Comparison of ENCODE assay signal across 8 cellular contexts in the genomic region with DNA sequence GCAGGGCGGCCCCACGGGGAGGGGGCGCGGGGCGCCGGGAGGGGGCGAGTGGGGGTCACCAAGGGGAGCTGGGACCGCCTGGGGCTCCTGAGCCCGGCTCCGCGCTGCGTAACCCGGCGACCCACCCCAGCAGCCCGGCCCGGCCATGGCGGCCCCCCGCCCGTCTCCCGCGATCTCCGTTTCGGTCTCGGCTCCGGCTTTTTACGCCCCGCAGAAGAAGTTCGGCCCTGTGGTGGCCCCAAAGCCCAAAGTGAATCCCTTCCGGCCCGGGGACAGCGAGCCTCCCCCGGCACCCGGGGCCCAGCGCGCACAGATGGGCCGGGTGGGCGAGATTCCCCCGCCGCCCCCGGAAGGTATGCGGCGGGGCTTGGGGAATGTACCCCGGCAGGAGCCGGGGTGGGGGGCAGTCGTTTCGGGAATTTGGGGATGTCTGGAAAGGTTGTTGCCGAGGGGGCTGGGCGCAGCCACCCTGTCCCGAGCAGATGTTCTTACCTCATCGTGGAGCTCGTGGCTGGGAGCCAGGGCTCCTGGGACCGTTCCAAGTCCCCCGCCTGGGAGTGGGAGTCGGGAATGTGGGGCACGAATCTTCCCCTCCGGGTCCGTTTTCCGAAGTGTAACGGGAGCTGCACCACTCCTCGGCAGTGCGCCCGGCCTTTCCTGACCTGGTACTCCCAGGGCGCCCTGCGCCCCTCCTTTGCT. TPM values are rescaled to one million over a fixed set of nuclear protein-coding genes. Genes with fewer than 3 reads are reported as not detected.
DNase-seq lines count a peak whose midpoint lies in the region; ATAC-seq and TF ChIP-seq lines count a peak whose summit lies in the region.

No MANE protein-coding gene starts in this region.

- H3K36me3 ChIP-seq in neuronal stem cell (replicated peaks in 1 of 2; ENCODE audit: control insufficient read depth in 2 of 2, insufficient read depth in 2 of 2, low read length in 2 of 2): peaks cover 8 to 32% of the 10 kb centered on the region in 2 donors

- no peaks in the 10 kb centered on the region for H3K27me3 Mint-ChIP-seq in activated B cell treated with CpG ODN at 0.5 μM for 24 hours

- H3K4me2 ChIP-seq in neuronal stem cell (ENCODE audit: insufficient read depth, low read length, poor library complexity, severe bottlenecking): peak overlapping the region; percentile 73

- peaks cover 16 to 18% of the 10 kb centered on the region in 2 donors for H3K4me1 ChIP-seq in neuronal stem cell (ENCODE audit: control insufficient read depth in 2 of 2, insufficient read depth in 1 of 2, low read depth in 1 of 2, low read length in 2 of 2)

- intact Hi-C loops in activated B cell treated with CpG ODN at 0.5 μM for 24 hours (cut with micrococcal nuclease): loop anchor here (1.0 to 10.0 kb wide), 10 partner anchors 18 to 1453 kb away; a partner anchor contains a TSS

- peak overlapping the region; percentile 79 for H2BK5ac ChIP-seq in neuronal stem cell (ENCODE audit: low read length)

- no peaks in the 10 kb centered on the region for H3K9me3 Mint-ChIP-seq in activated B cell treated with CpG ODN at 0.5 μM for 24 hours

- H2BK120ac ChIP-seq in neuronal stem cell (ENCODE audit: low read depth, low read length): no peak overlapping the region

- H3K4me3 Mint-ChIP-seq in activated B cell treated with CpG ODN at 0.5 μM for 24 hours: peak overlapping the region; percentile 73

- peak overlapping the region; percentile 72 for H3K9ac ChIP-seq in neuronal stem cell (ENCODE audit: low read depth, low read length, poor library complexity)

- DNase-seq in COR-L47 (lab: John Stamatoyannopoulos, UW): peak; percentile 25
- DNase-seq in activated B cell treated with CpG ODN at 0.5 μM for 24 hours: no peak
- peak; percentile 62 to 86 for DNase-seq in foreskin fibroblast
- DNase-seq in neuronal stem cell (ENCODE audit: low spot score): no peak
- no peak for DNase-seq in DMS153 treated with DMSO at 0.1 percent for 48 hours (lab: John Stamatoyannopoulos, UW; ENCODE audit: unreplicated experiment)
- DNase-seq in SW480 (ENCODE audit: low spot score): no peak

- no peak overlapping the region for H3K14ac ChIP-seq in neuronal stem cell (ENCODE audit: low read length)

- no peak overlapping the region for H3K4ac ChIP-seq in neuronal stem cell (ENCODE audit: low read length)

- no CpG with 5 or more reads among the region's 64 CpGs for WGBS in neuronal stem cell (ENCODE audit: extremely low coverage in 2 of 2, insufficient read length in 2 of 2, insufficient replicate concordance in 1 of 2), 2 donors

- H3K27ac ChIP-seq in neuronal stem cell (replicated peaks; ENCODE audit: low read length): no peak overlapping the region

- ATAC-seq in GM19397 (IDR thresholded peaks at IDR 0.05; ENCODE audit: unreplicated experiment): peak; percentile 16
- peak; percentile 11 for ATAC-seq in HG03460 (IDR thresholded peaks at IDR 0.05; ENCODE audit: unreplicated experiment)
- no peak for ATAC-seq in activated B cell treated with CpG ODN at 0.5 μM for 24 hours (ENCODE audit: low read depth)

- CTCF ChIA-PET in activated B cell treated with CpG ODN at 0.5 μM for 24 hours (lab: Charles Lee): interaction anchor here (2.5 kb wide), 1 partner anchor 25 kb away, joined by 11 read pairs; no protein-coding TSS in a partner anchor

- no peaks in the 10 kb centered on the region for H3K27me3 ChIP-seq in neuronal stem cell (ENCODE audit: control insufficient read depth in 3 of 3, insufficient read depth in 3 of 3, low read depth in 1 of 3, low read length in 3 of 3)

- POLR2A ChIA-PET in activated B cell treated with CpG ODN at 0.5 μM for 24 hours (lab: Charles Lee): interaction anchor here (0.5 to 1.0 kb wide), 3 partner anchors 11 to 82 kb away, joined by 3 to 4 read pairs (median 4); no protein-coding TSS in a partner anchor

- H3K4me3 ChIP-seq in foreskin fibroblast (ENCODE audit: low read depth in 1 of 2, low read length in 2 of 2) (peak overlapping the region; percentile 77 to 95), neuronal stem cell (ENCODE audit: low read length in 2 of 2) (peak overlapping the region; percentile 76 to 94)

- TF ChIP-seq CTCF in activated B cell treated with CpG ODN at 0.5 μM for 24 hours (IDR thresholded peaks at IDR 0.05): no peak
- no peak for TF ChIP-seq CTCF in foreskin fibroblast (IDR thresholded peaks at IDR 0.05; ENCODE audit: low read depth, low read length)

- peaks cover 4% of the 10 kb centered on the region for H3K79me1 ChIP-seq in neuronal stem cell (ENCODE audit: low read depth, low read length)

- H2AK5ac ChIP-seq in neuronal stem cell (ENCODE audit: low read depth, low read length): peak overlapping the region; percentile 34

- peaks cover 0 to 2% of the 10 kb centered on the region in 2 donors for H3K9me3 ChIP-seq in neuronal stem cell (replicated peaks in 1 of 2; ENCODE audit: control insufficient read depth in 2 of 2, insufficient read depth in 1 of 2, low read depth in 1 of 2, low read length in 2 of 2)

- no peak overlapping the region for H4K8ac ChIP-seq in neuronal stem cell (ENCODE audit: low read depth, low read length)

- no peak overlapping the region for H2BK12ac ChIP-seq in neuronal stem cell (ENCODE audit: low read length)

- peak overlapping the region; percentile 93 for H3K18ac ChIP-seq in neuronal stem cell (ENCODE audit: low read length)

- no peak overlapping the region for H2BK15ac ChIP-seq in neuronal stem cell (ENCODE audit: low read length)

- no peaks in the 10 kb centered on the region for H3K36me3 Mint-ChIP-seq in activated B cell treated with CpG ODN at 0.5 μM for 24 hours (ENCODE audit: low read depth)

- H2AFZ ChIP-seq in neuronal stem cell (ENCODE audit: low read length): peak overlapping the region; percentile 96

- H3K23ac ChIP-seq in neuronal stem cell (ENCODE audit: low read depth, low read length, poor library complexity): peak overlapping the region; percentile 92

- peaks cover 21% of the 10 kb centered on the region for H3K4me1 Mint-ChIP-seq in activated B cell treated with CpG ODN at 0.5 μM for 24 hours

- H3K27ac Mint-ChIP-seq in activated B cell treated with CpG ODN at 0.5 μM for 24 hours: peak overlapping the region; percentile 37

- no peak overlapping the region for H4K91ac ChIP-seq in neuronal stem cell (ENCODE audit: low read depth, low read length, poor library complexity)

RNA-seq across cellular contexts. Expression of a gene that starts 0.4 kb away (rescaled TPM):
- 87.5 and 101 TPM in 2 replicates for total RNA-seq in activated B cell treated with CpG ODN at 0.5 μM for 24 hours
- 85.0 TPM for polyA plus RNA-seq in neuronal stem cell (2013, experiment 1 of 2)
- polyA plus RNA-seq in neuronal stem cell (2013, experiment 2 of 2): 85.7 TPM

RNA-seq across cellular contexts. Expression of a gene that starts 19.1 kb away (rescaled TPM):
- total RNA-seq in activated B cell treated with CpG ODN at 0.5 μM for 24 hours: not detected in 2 replicates
- 27.3 TPM for polyA plus RNA-seq in neuronal stem cell (2013, experiment 1 of 2)
- polyA plus RNA-seq in neuronal stem cell (2013, experiment 2 of 2): 26.2 TPM

RNA-seq across cellular contexts. Expression of a gene that starts 27.1 kb away (rescaled TPM):
- not detected in 2 replicates for total RNA-seq in activated B cell treated with CpG ODN at 0.5 μM for 24 hours
- polyA plus RNA-seq in neuronal stem cell (2013, experiment 1 of 2): 0.24 TPM
- 0.15 TPM for polyA plus RNA-seq in neuronal stem cell (2013, experiment 2 of 2)

Comparison
In these comparisons a context has a peak if more than half of its experiments do, and no peak if none do; other contexts are left out.
1. DNase-seq: peak in COR-L47 (single experiment) and foreskin fibroblast (2 of 2); none in activated B cell treated with CpG ODN at 0.5 μM for 24 hours (single experiment), neuronal stem cell (single experiment), DMS153 treated with DMSO at 0.1 percent for 48 hours (single experiment) and SW480 (single experiment).